14 cellular contexts compared by ENCODE assay signal in the genomic region with DNA sequence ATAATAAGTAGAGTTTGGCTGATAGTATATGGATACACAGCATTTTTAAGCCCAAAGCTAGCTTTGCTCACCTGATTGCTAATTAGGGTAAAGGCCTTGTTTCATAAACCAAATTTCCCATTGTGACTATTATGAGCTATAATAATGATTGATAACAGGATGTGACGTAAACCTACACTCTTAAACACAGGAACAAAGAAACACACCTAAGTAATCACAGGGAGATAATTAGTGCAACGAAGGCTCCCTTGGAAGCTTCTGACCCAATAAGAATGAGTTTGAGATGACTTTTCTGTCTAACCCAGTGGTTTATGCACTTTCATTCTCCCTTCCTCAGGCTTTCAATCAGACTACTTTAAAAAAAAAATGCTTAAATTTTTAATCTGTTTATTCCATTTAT.
"Had no signal": no experiment of that assay in that cellular context is flagged by ENCODE, and none has a peak within 500 bp of the region (broad histone marks: within the 10 kb centered on the region; RNA-seq: fewer than 3 reads in every experiment).

No MANE protein-coding gene starts in this region.

- H2AFZ ChIP-seq: parathyroid adenoma had no signal

- H3K9ac ChIP-seq: parathyroid adenoma had no signal

- H3K4me3 ChIP-seq: esophagus muscularis mucosa, thoracic aorta had no signal

- H3K4me1 ChIP-seq: esophagus muscularis mucosa, parathyroid adenoma had no signal

- ATAC-seq: activated CD4-positive, CD25-positive, alpha-beta regulatory T cell treated with anti-CD3 and anti-CD28 coated beads, Interleukin-2, amount 50 U/mL, for 24 hours; left lobe of liver; naive thymus-derived CD8-positive, alpha-beta T cell; stimulated activated effector memory CD8-positive, alpha-beta T cell treated with anti-CD3 and anti-CD28 coated beads, Interleukin-12 subunit alpha, Interleukin-12 subunit beta, amount 100 ng/mL, for 72 hours had no signal

- H3K27ac ChIP-seq: esophagus muscularis mucosa, parathyroid adenoma, thoracic aorta had no signal

- H3K27me3 ChIP-seq: esophagus muscularis mucosa had no signal

- FAIRE-seq: islet of Langerhans had no signal

- H3K36me3 ChIP-seq: esophagus muscularis mucosa, thoracic aorta had no signal

- H3K9me3 ChIP-seq: esophagus muscularis mucosa, thoracic aorta had no signal

- H3K79me2 ChIP-seq: parathyroid adenoma had no signal

- DNase-seq: activated CD4-positive, alpha-beta T cell treated with anti-CD3 and anti-CD28 coated beads, Interleukin-2, amount 50 U/mL, for 1 hour; activated naive CD4-positive, alpha-beta T cell; activated naive CD8-positive, alpha-beta T cell treated with anti-CD3 and anti-CD28 coated beads, Interleukin-2, amount 10 ng/mL, durations not matched to agents 7 days and 5 days; central memory CD4-positive, alpha-beta T cell; cortex of kidney; effector CD4-positive, alpha-beta T cell; naive thymus-derived CD8-positive, alpha-beta T cell had no signal
